ENCODE assay signal across 24 cellular contexts in genomic region chr9:35027361-35027760, GRCh38. TPM values are rescaled to one million over a fixed set of nuclear protein-coding genes. Genes with fewer than 3 reads are reported as not detected.
A peak's percentile ranks its signal among the peaks of the same experiment; 100 is the strongest.
DNase-seq lines count a peak whose midpoint lies in the region; ATAC-seq and TF ChIP-seq lines count a peak whose summit lies in the region.
"Had no signal": no experiment of that assay in that cellular context is flagged by ENCODE, and none has a peak within 500 bp of the region (broad histone marks: within the 10 kb centered on the region; RNA-seq: fewer than 3 reads in every experiment).

No MANE protein-coding gene starts in this region.

- H3K36me3 Mint-ChIP-seq in activated CD8-positive, alpha-beta T cell treated with anti-CD3 and anti-CD28 coated beads for 36 hours (ENCODE audit: low read depth): peaks cover 6% of the 10 kb centered on the region
- H3K36me3 Mint-ChIP-seq in activated CD8-positive, alpha-beta T cell treated with anti-CD3 and anti-CD28 coated beads, Interleukin-2, amount 10 ng/mL, durations not matched to agents 7 days and 5 days (ENCODE audit: low read depth): peaks cover 4% of the 10 kb centered on the region
- peaks cover 56% of the 10 kb centered on the region for H3K36me3 Mint-ChIP-seq in endodermal cell (ENCODE audit: low read depth)
- H3K36me3 Mint-ChIP-seq in activated naive CD4-positive, alpha-beta T cell treated with anti-CD3 and anti-CD28 coated beads, Interleukin-2, amount 10 ng/mL, durations not matched to agents 7 days and 5 days: peaks cover 2% of the 10 kb centered on the region

- H3K27me3 ChIP-seq in endodermal cell (ENCODE audit: control insufficient read depth, insufficient read depth, low read length, poor library complexity, severe bottlenecking) (no peaks in the 10 kb centered on the region), smooth muscle cell (ENCODE audit: low read depth) (no peaks in the 10 kb centered on the region)
- H3K27me3 ChIP-seq: transverse colon had no signal

- no peak overlapping the region for H3K4me2 ChIP-seq in smooth muscle cell

- no peak for TF ChIP-seq CTCF in activated CD8-positive, alpha-beta T cell treated with anti-CD3 and anti-CD28 coated beads for 36 hours (IDR thresholded peaks at IDR 0.05)
- TF ChIP-seq CTCF in endodermal cell (conservative IDR thresholded peaks at IDR 0.05) (no peak), smooth muscle cell (IDR thresholded peaks at IDR 0.05; ENCODE audit: borderline replicate concordance, insufficient read depth, poor library complexity, severe bottlenecking) (no peak)

- H3K79me2 ChIP-seq in smooth muscle cell (ENCODE audit: low read depth): no peaks in the 10 kb centered on the region

- H3F3A ChIP-seq in smooth muscle cell (ENCODE audit: low read depth): peaks cover 15% of the 10 kb centered on the region

- H3K4me3 Mint-ChIP-seq in activated CD8-positive, alpha-beta T cell treated with anti-CD3 and anti-CD28 coated beads for 36 hours: no peak overlapping the region
- no peak overlapping the region for H3K4me3 Mint-ChIP-seq in activated CD8-positive, alpha-beta T cell treated with anti-CD3 and anti-CD28 coated beads, Interleukin-2, amount 10 ng/mL, durations not matched to agents 7 days and 5 days
- H3K4me3 Mint-ChIP-seq in endodermal cell: peak overlapping the region; percentile 32
- no peak overlapping the region for H3K4me3 Mint-ChIP-seq in activated naive CD4-positive, alpha-beta T cell treated with anti-CD3 and anti-CD28 coated beads, Interleukin-2, amount 10 ng/mL, durations not matched to agents 7 days and 5 days
- H3K4me3 Mint-ChIP-seq: activated T-cell treated with anti-CD3 and anti-CD28 coated beads, Interleukin-2, amount 50 U/mL, for 24 hours had no signal

- peak; percentile 13 for ATAC-seq in activated CD8-positive, alpha-beta T cell treated with anti-CD3 and anti-CD28 coated beads for 36 hours
- ATAC-seq in activated CD8-positive, alpha-beta T cell treated with anti-CD3 and anti-CD28 coated beads, Interleukin-2, amount 10 ng/mL, durations not matched to agents 7 days and 5 days: no peak
- ATAC-seq in HG03280 (IDR thresholded peaks at IDR 0.05; ENCODE audit: unreplicated experiment): no peak
- ATAC-seq: lower lobe of right lung had no signal

- H3K4me1 ChIP-seq in endodermal cell (ENCODE audit: control insufficient read depth, insufficient read depth, low read length): peaks cover 9% of the 10 kb centered on the region
- peaks cover 8% of the 10 kb centered on the region for H3K4me1 ChIP-seq in smooth muscle cell (ENCODE audit: low read depth)
- H3K4me1 ChIP-seq: lower lobe of right lung, prostate gland, transverse colon had no signal

- no peak overlapping the region for H2AFZ ChIP-seq in smooth muscle cell (ENCODE audit: low read depth)
- H2AFZ ChIP-seq: PC-9 had no signal

- no peaks in the 10 kb centered on the region for H4K20me1 ChIP-seq in smooth muscle cell (ENCODE audit: low read depth)

- H3K36me3 ChIP-seq in endodermal cell (ENCODE audit: control insufficient read depth, insufficient read depth, low read length): peaks cover 28% of the 10 kb centered on the region
- no peaks in the 10 kb centered on the region for H3K36me3 ChIP-seq in smooth muscle cell (ENCODE audit: low read depth)
- H3K36me3 ChIP-seq: prostate gland, transverse colon had no signal

- H3K9ac ChIP-seq in endodermal cell (ENCODE audit: extremely low read depth, low read length, poor library complexity, severe bottlenecking) (peak overlapping the region; percentile 78), smooth muscle cell (ENCODE audit: low read depth) (no peak overlapping the region)

- WGBS in endodermal cell (ENCODE audit: insufficient coverage in 1 of 2, insufficient read length in 1 of 2), 2 experiments: 66 to 90% methylated on average over 1 of the region's 1 CpG
- WGBS in smooth muscle cell (ENCODE audit: low lambda C conversion rate): 97% methylated on average over 1 of the region's 1 CpG

- peaks cover 4% of the 10 kb centered on the region for H3K4me1 Mint-ChIP-seq in activated CD8-positive, alpha-beta T cell treated with anti-CD3 and anti-CD28 coated beads for 36 hours (ENCODE audit: low read depth)
- peaks cover 20% of the 10 kb centered on the region for H3K4me1 Mint-ChIP-seq in activated CD8-positive, alpha-beta T cell treated with anti-CD3 and anti-CD28 coated beads, Interleukin-2, amount 10 ng/mL, durations not matched to agents 7 days and 5 days (ENCODE audit: low read depth)
- peaks cover 25% of the 10 kb centered on the region for H3K4me1 Mint-ChIP-seq in endodermal cell
- peaks cover 31% of the 10 kb centered on the region for H3K4me1 Mint-ChIP-seq in activated naive CD4-positive, alpha-beta T cell treated with anti-CD3 and anti-CD28 coated beads, Interleukin-2, amount 10 ng/mL, durations not matched to agents 7 days and 5 days

- H3K27me3 Mint-ChIP-seq in activated CD8-positive, alpha-beta T cell treated with anti-CD3 and anti-CD28 coated beads for 36 hours: no peaks in the 10 kb centered on the region
- no peaks in the 10 kb centered on the region for H3K27me3 Mint-ChIP-seq in activated CD8-positive, alpha-beta T cell treated with anti-CD3 and anti-CD28 coated beads, Interleukin-2, amount 10 ng/mL, durations not matched to agents 7 days and 5 days (ENCODE audit: low read depth)
- no peaks in the 10 kb centered on the region for H3K27me3 Mint-ChIP-seq in endodermal cell (ENCODE audit: insufficient read depth)
- no peaks in the 10 kb centered on the region for H3K27me3 Mint-ChIP-seq in activated naive CD4-positive, alpha-beta T cell treated with anti-CD3 and anti-CD28 coated beads, Interleukin-2, amount 10 ng/mL, durations not matched to agents 7 days and 5 days
- H3K27me3 Mint-ChIP-seq: activated T-cell treated with anti-CD3 and anti-CD28 coated beads, Interleukin-2, amount 50 U/mL, for 24 hours had no signal

- H3K9me3 ChIP-seq in endodermal cell (ENCODE audit: control insufficient read depth, low read length) (peaks cover 67% of the 10 kb centered on the region), smooth muscle cell (replicated peaks; ENCODE audit: low read depth) (no peaks in the 10 kb centered on the region)
- H3K9me3 ChIP-seq: lower lobe of right lung, prostate gland, transverse colon had no signal

- H3K27ac ChIP-seq in endodermal cell (ENCODE audit: low read depth, low read length) (no peak overlapping the region), smooth muscle cell (ENCODE audit: low read depth) (peak overlapping the region; percentile 57)
- H3K27ac ChIP-seq: 22Rv1, coronary artery, lower lobe of right lung, PC-9, prostate gland, transverse colon had no signal

- H3K27ac Mint-ChIP-seq in activated CD8-positive, alpha-beta T cell treated with anti-CD3 and anti-CD28 coated beads for 36 hours: no peak overlapping the region
- no peak overlapping the region for H3K27ac Mint-ChIP-seq in activated CD8-positive, alpha-beta T cell treated with anti-CD3 and anti-CD28 coated beads, Interleukin-2, amount 10 ng/mL, durations not matched to agents 7 days and 5 days
- H3K27ac Mint-ChIP-seq in endodermal cell: peak overlapping the region; percentile 87
- no peak overlapping the region for H3K27ac Mint-ChIP-seq in activated naive CD4-positive, alpha-beta T cell treated with anti-CD3 and anti-CD28 coated beads, Interleukin-2, amount 10 ng/mL, durations not matched to agents 7 days and 5 days
- H3K27ac Mint-ChIP-seq: activated T-cell treated with anti-CD3 and anti-CD28 coated beads, Interleukin-2, amount 50 U/mL, for 24 hours had no signal

- DNase-seq in activated CD8-positive, alpha-beta T cell treated with anti-CD3 and anti-CD28 coated beads for 36 hours: no peak
- DNase-seq in activated CD8-positive, alpha-beta T cell treated with anti-CD3 and anti-CD28 coated beads, Interleukin-2, amount 10 ng/mL, durations not matched to agents 7 days and 5 days: no peak
- DNase-seq in NCI-H226 (peak; percentile 28), endodermal cell (no peak), smooth muscle cell (lab: John Stamatoyannopoulos, UW; ENCODE audit: unreplicated experiment) (no peak), RPMI8226 (no peak)
- DNase-seq in activated naive CD4-positive, alpha-beta T cell treated with anti-CD3 and anti-CD28 coated beads, Interleukin-2, amount 10 ng/mL, durations not matched to agents 7 days and 5 days: no peak
- DNase-seq: activated CD8-positive, alpha-beta memory T cell treated with anti-CD3 and anti-CD28 coated beads for 24 hours; activated T-cell treated with anti-CD3 and anti-CD28 coated beads, Interleukin-2, amount 50 U/mL, for 24 hours; amygdala; DMS79 treated with DMSO at 0.1 percent for 48 hours; HCEC 1CT; kidney; lower lobe of right lung; MV-4-11; NCI-H1694; NCI-H510A treated with DMSO at 0.1 percent for 48 hours; PC-9; T-helper 1 cell; transverse colon had no signal

- CTCF ChIA-PET in activated CD8-positive, alpha-beta T cell treated with anti-CD3 and anti-CD28 coated beads for 36 hours (lab: Charles Lee): interaction anchor here (1.1 to 5.0 kb wide), 9 partner anchors 9 to 269 kb away, joined by 3 to 19 read pairs (median 4); no protein-coding TSS in a partner anchor
- CTCF ChIA-PET in activated CD8-positive, alpha-beta T cell treated with anti-CD3 and anti-CD28 coated beads, Interleukin-2, amount 10 ng/mL, durations not matched to agents 7 days and 5 days (lab: Charles Lee): interaction anchor here (0.8 to 2.8 kb wide), 9 partner anchors 9 to 722 kb away, joined by 3 to 19 read pairs (median 4); partner anchors contain the start of genes PIGO and RGP1
- CTCF ChIA-PET in activated naive CD4-positive, alpha-beta T cell treated with anti-CD3 and anti-CD28 coated beads, Interleukin-2, amount 10 ng/mL, durations not matched to agents 7 days and 5 days (lab: Charles Lee): interaction anchor here (1.0 to 2.0 kb wide), 4 partner anchors 24 to 127 kb away, joined by 3 to 10 read pairs (median 3); no protein-coding TSS in a partner anchor

- intact Hi-C loops in activated CD8-positive, alpha-beta T cell treated with anti-CD3 and anti-CD28 coated beads for 36 hours (cut with micrococcal nuclease): no loop called here

- no peaks in the 10 kb centered on the region for H3K9me3 Mint-ChIP-seq in activated CD8-positive, alpha-beta T cell treated with anti-CD3 and anti-CD28 coated beads for 36 hours
- no peaks in the 10 kb centered on the region for H3K9me3 Mint-ChIP-seq in activated CD8-positive, alpha-beta T cell treated with anti-CD3 and anti-CD28 coated beads, Interleukin-2, amount 10 ng/mL, durations not matched to agents 7 days and 5 days (ENCODE audit: insufficient read depth)
- H3K9me3 Mint-ChIP-seq in endodermal cell: peaks cover 94% of the 10 kb centered on the region
- H3K9me3 Mint-ChIP-seq in activated naive CD4-positive, alpha-beta T cell treated with anti-CD3 and anti-CD28 coated beads, Interleukin-2, amount 10 ng/mL, durations not matched to agents 7 days and 5 days: no peaks in the 10 kb centered on the region
- H3K9me3 Mint-ChIP-seq: activated T-cell treated with anti-CD3 and anti-CD28 coated beads, Interleukin-2, amount 50 U/mL, for 24 hours had no signal

- H3K4me3 ChIP-seq in endodermal cell (ENCODE audit: low read length): peak overlapping the region; percentile 70
- no peak overlapping the region for H3K4me3 ChIP-seq in smooth muscle cell
- H3K4me3 ChIP-seq: coronary artery, lower lobe of right lung, PC-9, prostate gland, transverse colon had no signal

- POLR2A ChIA-PET in activated CD8-positive, alpha-beta T cell treated with anti-CD3 and anti-CD28 coated beads for 36 hours (lab: Charles Lee): interaction anchor here (1.0 kb wide), 1 partner anchor 42 kb away, joined by 3 read pairs; no protein-coding TSS in a partner anchor
- POLR2A ChIA-PET in activated CD8-positive, alpha-beta T cell treated with anti-CD3 and anti-CD28 coated beads, Interleukin-2, amount 10 ng/mL, durations not matched to agents 7 days and 5 days (lab: Charles Lee): no interaction called here

RNA-seq across cellular contexts. Expression of gene DNAJB5, which starts 37.8 kb away (rescaled TPM):
- total RNA-seq in activated CD8-positive, alpha-beta T cell treated with anti-CD3 and anti-CD28 coated beads for 36 hours: 10 to 100 TPM; 14.6 to 16.4 TPM
- 1 to 10 TPM; 5.1 to 5.5 TPM for total RNA-seq in activated CD8-positive, alpha-beta T cell treated with anti-CD3 and anti-CD28 coated beads, Interleukin-2, amount 10 ng/mL, durations not matched to agents 7 days and 5 days
- total RNA-seq in endodermal cell (10 to 100 TPM; 19.8 to 40.1 TPM), smooth muscle cell (26.8 and 29.6 TPM in 2 replicates)
- polyA plus RNA-seq in endodermal cell (2013, experiment 1 of 2): 48.8 TPM
- 49.6 TPM for polyA plus RNA-seq in endodermal cell (2013, experiment 2 of 2)
- polyA plus RNA-seq in smooth muscle cell: 28.4 and 30.5 TPM in 2 replicates

RNA-seq across cellular contexts. Expression of gene VCP, which starts 45.1 kb away (rescaled TPM):
- 100 to 1,000 TPM; 215 to 224 TPM for total RNA-seq in activated CD8-positive, alpha-beta T cell treated with anti-CD3 and anti-CD28 coated beads for 36 hours
- 100 to 1,000 TPM; 214 to 217 TPM for total RNA-seq in activated CD8-positive, alpha-beta T cell treated with anti-CD3 and anti-CD28 coated beads, Interleukin-2, amount 10 ng/mL, durations not matched to agents 7 days and 5 days
- total RNA-seq in endodermal cell (100 to 1,000 TPM; 497 to 510 TPM), smooth muscle cell (207 and 234 TPM in 2 replicates)
- 225 TPM for polyA plus RNA-seq in endodermal cell (2013, experiment 1 of 2)
- 232 TPM for polyA plus RNA-seq in endodermal cell (2013, experiment 2 of 2)
- 302 and 314 TPM in 2 replicates for polyA plus RNA-seq in smooth muscle cell

RNA-seq across cellular contexts. Expression of gene FANCG, which starts 52.4 kb away (rescaled TPM):
- 10 to 100 TPM; 91.5 to 94.0 TPM for total RNA-seq in activated CD8-positive, alpha-beta T cell treated with anti-CD3 and anti-CD28 coated beads for 36 hours
- 100 to 1,000 TPM; 125 to 136 TPM for total RNA-seq in activated CD8-positive, alpha-beta T cell treated with anti-CD3 and anti-CD28 coated beads, Interleukin-2, amount 10 ng/mL, durations not matched to agents 7 days and 5 days
- total RNA-seq in endodermal cell (100 to 1,000 TPM in 1 of 2 donors, 10 to 100 TPM in 1; 94.7 to 112 TPM), smooth muscle cell (13.0 and 22.9 TPM in 2 replicates)
- 63.6 TPM for polyA plus RNA-seq in endodermal cell (2013, experiment 1 of 2)
- 51.9 TPM for polyA plus RNA-seq in endodermal cell (2013, experiment 2 of 2)
- polyA plus RNA-seq in smooth muscle cell: 19.0 and 21.9 TPM in 2 replicates
